8 cellular contexts compared by ENCODE assay signal in genomic region chr18:2906522-2907458, GRCh38. TPM values are rescaled to one million over a fixed set of nuclear protein-coding genes. Genes with fewer than 3 reads are reported as not detected.
DNase-seq lines count a peak whose midpoint lies in the region; ATAC-seq and TF ChIP-seq lines count a peak whose summit lies in the region.

No MANE protein-coding gene starts in this region.

- CTCF ChIA-PET in A673 (lab: Charles Lee) = no interaction called here

- H3K4me3 ChIP-seq in A673 (ENCODE audit: low read depth, low read length, poor library complexity, severe bottlenecking) = peak overlapping the region; percentile 79
- H3K4me3 ChIP-seq in SJSA1 = peak overlapping the region; percentile 78
- H3K4me3 ChIP-seq in adrenal gland = peak overlapping the region in 2 of 4 donors; percentile 37 to 54

- ATAC-seq in GM18517 (IDR thresholded peaks at IDR 0.05; ENCODE audit: unreplicated experiment) = peak; percentile 56
- peak; percentile 62 for ATAC-seq in HG03045 (IDR thresholded peaks at IDR 0.05; ENCODE audit: unreplicated experiment)

- H3K4me1 ChIP-seq in A673 (ENCODE audit: insufficient read depth, low read length, poor library complexity, severe bottlenecking) (no peaks in the 10 kb centered on the region), SJSA1 (replicated peaks) (peaks cover 20% of the 10 kb centered on the region), adrenal gland (replicated peaks in 1 of 2) (peaks cover 7 to 10% of the 10 kb centered on the region in 2 donors)

- TF ChIP-seq CTCF in A673 (conservative IDR thresholded peaks at IDR 0.05; ENCODE audit: low read depth, low read length) (peak; percentile 38), adrenal gland (IDR thresholded peaks at IDR 0.05) (peak in 2 of 6 experiments; percentile 20 to 26)

- 3 to 15% (median 8%) methylated on average over 5 to 97 of the region's 97 CpGs for WGBS in adrenal gland, 4 donors

- H3K27me3 ChIP-seq in A673 (replicated peaks; ENCODE audit: insufficient read depth, low read depth, low read length, poor library complexity) (no peaks in the 10 kb centered on the region), SJSA1 (replicated peaks) (no peaks in the 10 kb centered on the region), adrenal gland (peaks cover 5% of the 10 kb centered on the region)

- intact Hi-C loops in A673 (cut with micrococcal nuclease; ENCODE audit: unreplicated experiment) = loop anchor here (10.0 kb wide), 1 partner anchor 252 kb away; the partner anchor contains the start of gene SMCHD1
- intact Hi-C loops in adrenal gland (cut with DNase I) = no loop called here

- DNase-seq in A673 (ENCODE audit: low spot score) (peak; percentile 63), SJSA1 (ENCODE audit: low read depth in 1 of 2, low spot score in 2 of 2) (peak in 1 of 2 experiments; percentile 28), adrenal gland (peak in 2 of 7 donors; percentile 11 to 55), iPS-NIHi7 (ENCODE audit: extremely low spot score) (peak; percentile 72), cerebellar cortex (ENCODE audit: low spot score) (no peak)
- DNase-seq in stimulated activated CD4-positive, alpha-beta T cell treated with anti-CD3 and anti-CD28 coated beads, Interleukin-1b, Interleukin-23, amount 100 ng/mL, for 4 hours (ENCODE audit: low read depth in 2 of 2) = peak; percentile 24 to 51

- H3K36me3 ChIP-seq in A673 (ENCODE audit: insufficient read depth, low read length, poor library complexity, severe bottlenecking) = peaks cover 16% of the 10 kb centered on the region
- peaks cover 53% of the 10 kb centered on the region for H3K36me3 ChIP-seq in SJSA1
- no peaks in the 10 kb centered on the region for H3K36me3 ChIP-seq in adrenal gland (replicated peaks in 1 of 2)

- H3K9me3 ChIP-seq in A673 (ENCODE audit: low read depth, low read length, poor library complexity, severe bottlenecking) (no peaks in the 10 kb centered on the region), SJSA1 (replicated peaks) (no peaks in the 10 kb centered on the region), adrenal gland (replicated peaks in 1 of 3) (no peaks in the 10 kb centered on the region)

- H3K27ac ChIP-seq in A673 (ENCODE audit: low read depth, low read length, poor library complexity, severe bottlenecking) (peak overlapping the region; percentile 83), SJSA1 (peak overlapping the region; percentile 67), adrenal gland (peak overlapping the region in 3 of 5 donors; percentile 43 to 67 (median 66))

- POLR2A ChIA-PET in A673 (lab: Charles Lee; ENCODE audit: low non-redundant PET) = no interaction called here

- no peak for TF ChIP-seq POLR2A in adrenal gland (IDR thresholded peaks at IDR 0.05)

- TSS peak; percentile 26 for BruUV-seq in A673 (replicated peaks; lab: Mats Ljungman, UMichigan)

RNA-seq across cellular contexts. Expression of gene EMILIN2, which starts 60.0 kb away (rescaled TPM):
- total RNA-seq in A673 (2021) = 22.9 and 23.4 TPM in 2 replicates
- 22.7 and 28.9 TPM in 2 replicates for total RNA-seq in SJSA1 (2014; rRNA removed; shearing (Covaris generic))
- 10 to 100 TPM in 5 of 8 donors, 1 to 10 TPM in 3; 5.0 to 20.8 (median 11.1) TPM for total RNA-seq in adrenal gland
- 1 to 10 TPM; 3.3 to 9.2 (median 6.5) TPM for polyA plus RNA-seq in adrenal gland
